9 cellular contexts compared by ENCODE assay signal in the genomic region with DNA sequence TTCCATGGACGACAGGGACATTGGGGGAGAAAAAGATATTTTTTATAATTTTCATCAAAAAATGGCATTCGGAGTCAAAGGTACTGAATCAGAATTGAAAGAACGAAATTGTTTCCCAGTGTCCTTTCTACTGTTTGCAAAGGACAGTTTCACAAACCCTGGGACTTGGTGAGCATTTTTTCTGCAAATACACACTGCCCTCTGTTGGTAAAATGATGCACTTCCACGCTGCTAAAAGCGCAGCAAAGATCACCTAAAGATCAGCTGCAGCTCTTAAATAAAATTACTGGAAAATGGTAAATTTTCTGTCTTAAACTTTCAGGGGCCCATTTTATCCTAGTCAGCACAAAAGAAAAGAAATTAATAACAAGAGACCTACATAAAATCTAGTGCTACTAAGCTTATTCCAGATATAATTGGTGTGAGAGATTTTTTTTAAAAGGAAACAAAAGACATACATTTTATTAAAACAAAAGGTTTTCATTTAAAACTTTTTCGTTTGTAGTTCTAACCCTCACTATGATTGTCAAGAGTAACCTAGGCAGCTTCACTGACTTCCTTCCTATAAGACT.
DNase-seq lines count a peak whose midpoint lies in the region; ATAC-seq and TF ChIP-seq lines count a peak whose summit lies in the region.
"Had no signal": no experiment of that assay in that cellular context is flagged by ENCODE, and none has a peak within 500 bp of the region (broad histone marks: within the 10 kb centered on the region; RNA-seq: fewer than 3 reads in every experiment).

No MANE protein-coding gene starts in this region.

- 4 to 9% (median 5%) methylated on average over 6 of the region's 6 CpGs for WGBS in adrenal gland, 4 donors
- WGBS in iPS DF 6.9 (ENCODE audit: insufficient coverage, insufficient read length): no CpG with 5 or more reads among the region's 6 CpGs

- H3K9me3 Mint-ChIP-seq in activated CD4-positive, alpha-beta T cell treated with anti-CD3 and anti-CD28 coated beads, Interleukin-2, amount 10 ng/mL, durations not matched to agents 24 days and 14 days: no peaks in the 10 kb centered on the region
- no peaks in the 10 kb centered on the region for H3K9me3 Mint-ChIP-seq in activated T-cell treated with anti-CD3 and anti-CD28 coated beads, Interleukin-2, amount 50 U/mL, for 4 hours

- H3K27me3 Mint-ChIP-seq in activated CD4-positive, alpha-beta T cell treated with anti-CD3 and anti-CD28 coated beads, Interleukin-2, amount 10 ng/mL, durations not matched to agents 24 days and 14 days: no peaks in the 10 kb centered on the region
- H3K27me3 Mint-ChIP-seq in activated T-cell treated with anti-CD3 and anti-CD28 coated beads, Interleukin-2, amount 50 U/mL, for 4 hours (ENCODE audit: low read depth): no peaks in the 10 kb centered on the region
- H3K27me3 Mint-ChIP-seq: central memory CD8-positive, alpha-beta T cell had no signal

- no peaks in the 10 kb centered on the region for H3K27me3 ChIP-seq in adrenal gland
- no peaks in the 10 kb centered on the region for H3K27me3 ChIP-seq in iPS DF 6.9 (ENCODE audit: control insufficient read depth, insufficient read depth, low read length)

- no peak for ATAC-seq in activated T-cell treated with anti-CD3 and anti-CD28 coated beads, Interleukin-2, amount 50 U/mL, for 4 hours

- H3K36me3 Mint-ChIP-seq in activated CD4-positive, alpha-beta T cell treated with anti-CD3 and anti-CD28 coated beads, Interleukin-2, amount 10 ng/mL, durations not matched to agents 24 days and 14 days (ENCODE audit: low read depth): no peaks in the 10 kb centered on the region
- H3K36me3 Mint-ChIP-seq in activated T-cell treated with anti-CD3 and anti-CD28 coated beads, Interleukin-2, amount 50 U/mL, for 4 hours (ENCODE audit: insufficient read depth): no peaks in the 10 kb centered on the region

- peak; percentile 61 for DNase-seq in activated CD4-positive, alpha-beta T cell treated with anti-CD3 and anti-CD28 coated beads, Interleukin-2, amount 10 ng/mL, durations not matched to agents 24 days and 14 days
- no peak for DNase-seq in activated CD4-positive, alpha-beta T cell treated with anti-CD3 and anti-CD28 coated beads for 4 hours
- DNase-seq in HCEC 1CT (peak; percentile 49), NCI-H1092 (lab: John Stamatoyannopoulos, UW) (peak; percentile 60), adrenal gland (peak; percentile 18 to 69 (median 49)), iPS DF 6.9 (ENCODE audit: low read depth, low spot score) (peak; percentile 47), stromal cell of bone marrow (ENCODE audit: low read depth) (peak; percentile 62)
- DNase-seq in activated T-cell treated with anti-CD3 and anti-CD28 coated beads, Interleukin-2, amount 50 U/mL, for 4 hours: no peak

- TF ChIP-seq POLR2A in adrenal gland (IDR thresholded peaks at IDR 0.05): no peak

- no peak overlapping the region for H3K4me3 Mint-ChIP-seq in activated CD4-positive, alpha-beta T cell treated with anti-CD3 and anti-CD28 coated beads, Interleukin-2, amount 10 ng/mL, durations not matched to agents 24 days and 14 days
- no peak overlapping the region for H3K4me3 Mint-ChIP-seq in activated T-cell treated with anti-CD3 and anti-CD28 coated beads, Interleukin-2, amount 50 U/mL, for 4 hours
- H3K4me3 Mint-ChIP-seq: central memory CD8-positive, alpha-beta T cell had no signal

- H3K27ac ChIP-seq in adrenal gland (no peak overlapping the region), iPS DF 6.9 (ENCODE audit: low read length) (no peak overlapping the region)

- H3K4me3 ChIP-seq in adrenal gland: no peak overlapping the region
- H3K4me3 ChIP-seq in iPS DF 6.9 (ENCODE audit: low read length): no peak overlapping the region

- H3K4me1 ChIP-seq in adrenal gland (replicated peaks in 1 of 2): no peaks in the 10 kb centered on the region
- no peaks in the 10 kb centered on the region for H3K4me1 ChIP-seq in iPS DF 6.9 (ENCODE audit: control insufficient read depth, insufficient read depth, low read length)

- H3K36me3 ChIP-seq in adrenal gland (replicated peaks in 1 of 2) (no peaks in the 10 kb centered on the region), iPS DF 6.9 (ENCODE audit: control insufficient read depth, insufficient read depth, low read length) (no peaks in the 10 kb centered on the region)

- H3K4me1 Mint-ChIP-seq in activated CD4-positive, alpha-beta T cell treated with anti-CD3 and anti-CD28 coated beads, Interleukin-2, amount 10 ng/mL, durations not matched to agents 24 days and 14 days: no peaks in the 10 kb centered on the region
- no peaks in the 10 kb centered on the region for H3K4me1 Mint-ChIP-seq in activated T-cell treated with anti-CD3 and anti-CD28 coated beads, Interleukin-2, amount 50 U/mL, for 4 hours (ENCODE audit: low read depth)
- H3K4me1 Mint-ChIP-seq: central memory CD8-positive, alpha-beta T cell had no signal

- intact Hi-C loops in activated CD4-positive, alpha-beta T cell treated with anti-CD3 and anti-CD28 coated beads, Interleukin-2, amount 10 ng/mL, durations not matched to agents 24 days and 14 days (cut with micrococcal nuclease): loop anchor here (2.0 kb wide), 1 partner anchor 362 kb away; no protein-coding TSS in a partner anchor
- intact Hi-C loops in adrenal gland (cut with DNase I): loop anchor here (5.0 to 10.0 kb wide), 2 partner anchors 362 to 364 kb away; no protein-coding TSS in a partner anchor

- H3K27ac Mint-ChIP-seq in activated CD4-positive, alpha-beta T cell treated with anti-CD3 and anti-CD28 coated beads, Interleukin-2, amount 10 ng/mL, durations not matched to agents 24 days and 14 days: no peak overlapping the region

- TF ChIP-seq CTCF in adrenal gland (IDR thresholded peaks at IDR 0.05): peak; percentile 71 to 85 (median 80)

- H3K9me3 ChIP-seq in adrenal gland (replicated peaks in 1 of 3) (no peaks in the 10 kb centered on the region), iPS DF 6.9 (ENCODE audit: control insufficient read depth, insufficient read depth, low read length) (no peaks in the 10 kb centered on the region)

Comparison
In these comparisons a context has a peak if more than half of its experiments do, and no peak if none do; other contexts are left out.
1. DNase-seq: peak in activated CD4-positive, alpha-beta T cell treated with anti-CD3 and anti-CD28 coated beads, Interleukin-2, amount 10 ng/mL, durations not matched to agents 24 days and 14 days (single experiment), HCEC 1CT (single experiment), NCI-H1092 (single experiment), adrenal gland (7 of 7), iPS DF 6.9 (single experiment) and stromal cell of bone marrow (single experiment); none in activated CD4-positive, alpha-beta T cell treated with anti-CD3 and anti-CD28 coated beads for 4 hours (0 of 2) and activated T-cell treated with anti-CD3 and anti-CD28 coated beads, Interleukin-2, amount 50 U/mL, for 4 hours (single experiment).